ENCODE assay signal across 8 cellular contexts in genomic region chr7:2864999-2865670, GRCh38. TPM values are rescaled to one million over a fixed set of nuclear protein-coding genes. Genes with fewer than 3 reads are reported as not detected.
DNase-seq lines count a peak whose midpoint lies in the region; ATAC-seq, FAIRE-seq and TF ChIP-seq lines count a peak whose summit lies in the region.

No MANE protein-coding gene starts in this region.

- dilution Hi-C loops in keratinocyte (cut with MboI; ENCODE audit: extremely low pct_ligation_motif_present, low sequenced_read_pairs): no loop called here

- ATAC-seq in Right ventricle myocardium inferior: peak; percentile 39

- FAIRE-seq in keratinocyte (lab: Jason Lieb, UNC): peak; percentile 74

- peaks cover 27% of the 10 kb centered on the region for H3K4me1 ChIP-seq in keratinocyte (ENCODE audit: control insufficient read depth, extremely low read depth, insufficient read depth, low read length)

- H3K9me3 ChIP-seq in WERI-Rb-1 (ENCODE audit: severe bottlenecking) (no peaks in the 10 kb centered on the region), keratinocyte (ENCODE audit: control insufficient read depth, low read depth, low read length) (no peaks in the 10 kb centered on the region)

- no peak overlapping the region for H3K4me2 ChIP-seq in keratinocyte (ENCODE audit: control insufficient read depth, extremely low read depth, insufficient read depth, low read depth, low read length)

- H4K20me1 ChIP-seq in keratinocyte (ENCODE audit: control insufficient read depth, extremely low read depth, insufficient read depth, low read length): no peaks in the 10 kb centered on the region

- no peaks in the 10 kb centered on the region for H3K27me3 Mint-ChIP-seq in MCF 10A (ENCODE audit: insufficient read depth, unreplicated experiment)

- TF ChIP-seq POLR2A in NB4 (IDR thresholded peaks at IDR 0.05; ENCODE audit: extremely low read depth, insufficient read length): no peak

- no peaks in the 10 kb centered on the region for H3K9me3 Mint-ChIP-seq in MCF 10A (ENCODE audit: unreplicated experiment)

- POLR2A ChIA-PET in MCF 10A (lab: Yijun Ruan, JAX): interaction anchor here (0.7 to 1.7 kb wide), 2 partner anchors 12 to 44 kb away, joined by 3 to 9 read pairs; no protein-coding TSS in a partner anchor

- H3K9me1 ChIP-seq in keratinocyte (ENCODE audit: control insufficient read depth, extremely low read depth, insufficient read depth, low read length): no peaks in the 10 kb centered on the region

- TF ChIP-seq CTCF in NB4 (IDR thresholded peaks at IDR 0.05; ENCODE audit: low read depth, low read length) (peak; percentile 91), WERI-Rb-1 (IDR thresholded peaks at IDR 0.05; ENCODE audit: low read depth, low read length) (peak; percentile 89), MCF 10A (IDR thresholded peaks at IDR 0.05; ENCODE audit: unreplicated experiment) (peak; percentile 98), keratinocyte (optimal IDR thresholded peaks at IDR 0.05 in 1 of 3, IDR thresholded peaks at IDR 0.05 in 1 of 3, conservative IDR thresholded peaks at IDR 0.05 in 1 of 3; ENCODE audit: extremely low read depth in 1 of 3, insufficient read depth in 2 of 3, low read length in 3 of 3) (peak; percentile 84 to 95 (median 89))

- H3K79me2 ChIP-seq in keratinocyte (ENCODE audit: control insufficient read depth, insufficient read depth, low read length): no peaks in the 10 kb centered on the region

- BruUV-seq in MCF 10A (replicated peaks; lab: Mats Ljungman, UMichigan): no TSS peak

- DNase-seq in Right ventricle myocardium inferior (ENCODE audit: missing footprints) (no peak), cardiac septum (ENCODE audit: low spot score) (no peak), NB4 (ENCODE audit: low read depth) (peak; percentile 85), WERI-Rb-1 (peak; percentile 60), MCF 10A (ENCODE audit: unreplicated experiment) (peak; percentile 79), keratinocyte (ENCODE audit: low read depth, low spot score) (no peak), NCI-H1048 (lab: John Stamatoyannopoulos, UW) (no peak)
- peak; percentile 77 to 80 for DNase-seq in stimulated activated CD4-positive, alpha-beta T cell treated with anti-CD3 and anti-CD28 coated beads, Interleukin-2, amount 100 ng/mL, for 48 hours

- H3K27ac ChIP-seq in WERI-Rb-1 (no peak overlapping the region), keratinocyte (ENCODE audit: control insufficient read depth, insufficient read depth, low read length) (no peak overlapping the region)

- H3K9ac ChIP-seq in keratinocyte (ENCODE audit: control insufficient read depth, extremely low read depth, insufficient read depth, low read length): no peak overlapping the region

- peak overlapping the region; percentile 94 for H3K27ac Mint-ChIP-seq in MCF 10A (ENCODE audit: low read depth, unreplicated experiment)

- H3K36me3 ChIP-seq in WERI-Rb-1 (no peaks in the 10 kb centered on the region), keratinocyte (ENCODE audit: control insufficient read depth in 2 of 2, extremely low read depth in 1 of 2, insufficient read depth in 2 of 2, low read length in 2 of 2) (no peaks in the 10 kb centered on the region)

- H3K36me3 Mint-ChIP-seq in MCF 10A (ENCODE audit: insufficient read depth, unreplicated experiment): no peaks in the 10 kb centered on the region

- CTCF ChIA-PET in MCF 10A (lab: Yijun Ruan, JAX): interaction anchor here (0.5 to 2.1 kb wide), 42 partner anchors 9 to 1889 kb away, joined by 3 to 12 read pairs (median 3); no protein-coding TSS in a partner anchor

- H2AFZ ChIP-seq in keratinocyte (ENCODE audit: control insufficient read depth, low read length): no peak overlapping the region

- H3K4me3 ChIP-seq in NB4 (ENCODE audit: low read depth, low read length) (no peak overlapping the region), WERI-Rb-1 (ENCODE audit: low read depth, low read length) (no peak overlapping the region), keratinocyte (ENCODE audit: control insufficient read depth in 2 of 3, extremely low read depth in 1 of 3, insufficient read depth in 2 of 3, low read depth in 1 of 3, low read length in 3 of 3) (no peak overlapping the region)

- H3K27me3 ChIP-seq in WERI-Rb-1 (ENCODE audit: insufficient read depth, low read depth, severe bottlenecking): no peaks in the 10 kb centered on the region
- H3K27me3 ChIP-seq in keratinocyte (ENCODE audit: control insufficient read depth, extremely low read depth, insufficient read depth, low read length): no peaks in the 10 kb centered on the region

- peaks cover 14% of the 10 kb centered on the region for H3K4me1 Mint-ChIP-seq in MCF 10A (ENCODE audit: insufficient read depth, unreplicated experiment)

- peak overlapping the region; percentile 56 for H3K4me3 Mint-ChIP-seq in MCF 10A (ENCODE audit: unreplicated experiment)

- intact Hi-C loops in Right ventricle myocardium inferior (cut with DNase I) (loop anchor here (2.0 to 5.0 kb wide), 2 partner anchors 292 to 1032 kb away; no protein-coding TSS in a partner anchor), cardiac septum (cut with DNase I) (loop anchor here (10.0 kb wide), 2 partner anchors 290 to 1030 kb away; no protein-coding TSS in a partner anchor), MCF 10A (cut with micrococcal nuclease) (loop anchor here (1.0 to 5.0 kb wide), 3 partner anchors 108 to 784 kb away; no protein-coding TSS in a partner anchor)

RNA-seq across cellular contexts. Expression of gene GNA12, which starts 21.0 kb away (rescaled TPM):
- 40.8 TPM for total RNA-seq in Right ventricle myocardium inferior
- total RNA-seq in cardiac septum: 33.7 TPM
- total RNA-seq in MCF 10A (2022): 36.2 and 38.6 TPM in 2 replicates
- 35.5 to 67.5 TPM (median 42.1 TPM) in 3 replicates for polyA plus RNA-seq in keratinocyte
- polyA plus RNA-seq in keratinocyte (2011; ENCODE audit: low read depth): 3.5 TPM
- polyA plus RNA-seq in keratinocyte (2011; cell fraction: cytosol; rRNA removed): 52.4 and 61.2 TPM in 2 replicates
- polyA plus RNA-seq in keratinocyte (2011; cell fraction: nucleus; rRNA removed): 30.6 and 47.8 TPM in 2 replicates
- polyA plus RNA-seq in keratinocyte (2012; ENCODE audit: low replicate concordance): 12.7 and 39.9 TPM in 2 replicates
- polyA minus RNA-seq in keratinocyte: 55.6 to 84.6 TPM (median 76.0 TPM) in 3 replicates
- polyA minus RNA-seq in keratinocyte (2011; cell fraction: cytosol; rRNA and poly(A)+ RNA removed): 50.1 TPM
- polyA minus RNA-seq in keratinocyte (2011; cell fraction: nucleus; rRNA and poly(A)+ RNA removed): 29.0 and 40.4 TPM in 2 replicates

Comparison
In these comparisons a context has a peak if more than half of its experiments do, and no peak if none do; other contexts are left out.
1. DNase-seq: peak in NB4 (single experiment), WERI-Rb-1 (single experiment), MCF 10A (single experiment) and stimulated activated CD4-positive, alpha-beta T cell treated with anti-CD3 and anti-CD28 coated beads, Interleukin-2, amount 100 ng/mL, for 48 hours (2 of 2); none in Right ventricle myocardium inferior (single experiment), cardiac septum (single experiment), keratinocyte (single experiment) and NCI-H1048 (single experiment).
2. Peak in every context shown above with its lines, with median percentiles within 50 percentile points of each other: CTCF ChIP-seq.